In genomic region chr4:51850294-51850693, GRCh38 we compare ENCODE assay signal across 1 cellular context.
TF ChIP-seq lines count a peak whose summit lies in the region.

No MANE protein-coding gene starts in this region.

TF ChIP-seq in GM23338, 12 proteins besides CTCF, POLR2A, EP300 and RAD21:
- TF ChIP-seq ZNF462 (CRISPR knock-in tag; IDR thresholded peaks at IDR 0.05) = no peak
- TF ChIP-seq EZH2phosphoT487 (IDR thresholded peaks at IDR 0.05; ENCODE audit: unreplicated experiment) = no peak
- TF ChIP-seq STAT1 (IDR thresholded peaks at IDR 0.05; ENCODE audit: unreplicated experiment) = no peak
- no peak for TF ChIP-seq EZH2 (IDR thresholded peaks at IDR 0.05; ENCODE audit: low read depth, unreplicated experiment)
- TF ChIP-seq JUNB (IDR thresholded peaks at IDR 0.05; ENCODE audit: unreplicated experiment) = no peak
- TF ChIP-seq NANOG (IDR thresholded peaks at IDR 0.05; ENCODE audit: borderline replicate concordance) = no peak
- TF ChIP-seq POLR2AphosphoS5 (IDR thresholded peaks at IDR 0.05; ENCODE audit: low read depth) = no peak
